ENCODE assay signal across 15 cellular contexts in the genomic region with DNA sequence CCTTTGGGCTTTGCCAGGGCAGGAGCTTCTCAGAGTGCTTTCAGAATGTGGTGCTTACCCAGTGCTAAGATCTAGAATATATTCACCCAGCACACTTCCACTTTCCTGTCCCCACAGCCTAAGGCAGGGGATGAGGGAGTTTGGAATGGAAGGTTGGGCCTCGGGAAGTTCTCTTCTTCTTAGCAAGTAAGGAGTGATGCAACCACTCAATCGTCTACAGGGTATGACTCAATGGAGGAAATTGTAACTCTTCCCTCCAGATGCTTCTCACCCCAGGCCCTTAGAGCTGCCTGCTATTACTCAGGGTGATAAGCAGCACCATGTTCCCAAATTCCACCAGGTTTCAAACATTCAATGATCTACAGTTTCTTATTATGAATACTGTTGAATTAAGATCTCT. TPM values are rescaled to one million over a fixed set of nuclear protein-coding genes. Genes with fewer than 3 reads are reported as not detected.
DNase-seq lines count a peak whose midpoint lies in the region; FAIRE-seq and TF ChIP-seq lines count a peak whose summit lies in the region.
"Had no signal": no experiment of that assay in that cellular context is flagged by ENCODE, and none has a peak within 500 bp of the region (broad histone marks: within the 10 kb centered on the region; RNA-seq: fewer than 3 reads in every experiment).

No MANE protein-coding gene starts in this region.

- no peak for TF ChIP-seq CTCF in prostate gland (IDR thresholded peaks at IDR 0.05)

- TF ChIP-seq POLR2A in GM12892 (IDR thresholded peaks at IDR 0.05; ENCODE audit: low read depth, low read length) (no peak), prostate gland (IDR thresholded peaks at IDR 0.05) (no peak)

- no peaks in the 10 kb centered on the region for H3K27me3 ChIP-seq in prostate gland (replicated peaks; ENCODE audit: insufficient read depth)
- H3K27me3 ChIP-seq: ovary had no signal

- DNase-seq in ELR (ENCODE audit: low read depth) (peak; percentile 91), MV-4-11 (lab: John Stamatoyannopoulos, UW) (peak; percentile 73), dedifferentiated amniotic fluid mesenchymal stem cell (ENCODE audit: extremely low spot score) (peak; percentile 35), non-pigmented ciliary epithelial cell (ENCODE audit: low read depth) (peak; percentile 77), GM12892 (ENCODE audit: insufficient read length) (no peak), NCI-H748 (lab: John Stamatoyannopoulos, UW; ENCODE audit: unreplicated experiment) (no peak), prostate gland (ENCODE audit: low spot score) (no peak)
- no peak for DNase-seq in activated CD8-positive, alpha-beta memory T cell treated with anti-CD3 and anti-CD28 coated beads for 24 hours
- DNase-seq: activated CD4-positive, CD25-positive, alpha-beta regulatory T cell treated with anti-CD3 and anti-CD28 coated beads, Interleukin-2, amount 50 U/mL, for 72 hours; Calu3; NCI-H1092; NCI-H524 treated with DMSO at 0.1 percent for 48 hours; ovary had no signal

- WGBS in prostate gland, result 88% methylated on average over 2 of the region's 2 CpGs

- H3K27ac ChIP-seq in prostate gland, result no peak overlapping the region
- H3K27ac ChIP-seq: ovary, SK-N-MC had no signal

- FAIRE-seq in GM12892 (lab: Jason Lieb, UNC), result no peak

- no peak overlapping the region for H3K4me3 ChIP-seq in prostate gland
- H3K4me3 ChIP-seq: lung, ovary, SK-N-MC had no signal

- intact Hi-C loops in prostate gland (cut with DNase I), result no loop called here

- no peaks in the 10 kb centered on the region for H3K36me3 ChIP-seq in prostate gland
- H3K36me3 ChIP-seq: ovary had no signal

- no peaks in the 10 kb centered on the region for H3K4me1 ChIP-seq in prostate gland (replicated peaks)

- no peaks in the 10 kb centered on the region for H3K9me3 ChIP-seq in prostate gland
- H3K9me3 ChIP-seq: ovary had no signal

RNA-seq across cellular contexts. Expression of gene AGGF1, which starts 30.8 kb away (rescaled TPM):
- polyA plus RNA-seq in GM12892 (2012; ENCODE audit: missing spikeins), result 13.7 TPM
- total RNA-seq in prostate gland, result 10 to 100 TPM; 28.5 to 29.6 TPM

RNA-seq across cellular contexts. Expression of gene CRHBP, which starts 46.6 kb away (rescaled TPM):
- 0.21 TPM for polyA plus RNA-seq in GM12892 (2012; ENCODE audit: missing spikeins)
- 1 to 10 TPM in 1 of 2 donors, under 1 TPM in 1; 0.91 to 5.0 TPM for total RNA-seq in prostate gland
- total RNA-seq: Calu3 had no signal

Comparison
In these comparisons a context has a peak if more than half of its experiments do, and no peak if none do; other contexts are left out.
1. DNase-seq: peak in ELR (single experiment), MV-4-11 (single experiment), dedifferentiated amniotic fluid mesenchymal stem cell (single experiment) and non-pigmented ciliary epithelial cell (single experiment); none in GM12892 (single experiment), activated CD8-positive, alpha-beta memory T cell treated with anti-CD3 and anti-CD28 coated beads for 24 hours (single experiment), NCI-H748 (single experiment) and prostate gland (single experiment).